19 cellular contexts compared by ENCODE assay signal in the genomic region with DNA sequence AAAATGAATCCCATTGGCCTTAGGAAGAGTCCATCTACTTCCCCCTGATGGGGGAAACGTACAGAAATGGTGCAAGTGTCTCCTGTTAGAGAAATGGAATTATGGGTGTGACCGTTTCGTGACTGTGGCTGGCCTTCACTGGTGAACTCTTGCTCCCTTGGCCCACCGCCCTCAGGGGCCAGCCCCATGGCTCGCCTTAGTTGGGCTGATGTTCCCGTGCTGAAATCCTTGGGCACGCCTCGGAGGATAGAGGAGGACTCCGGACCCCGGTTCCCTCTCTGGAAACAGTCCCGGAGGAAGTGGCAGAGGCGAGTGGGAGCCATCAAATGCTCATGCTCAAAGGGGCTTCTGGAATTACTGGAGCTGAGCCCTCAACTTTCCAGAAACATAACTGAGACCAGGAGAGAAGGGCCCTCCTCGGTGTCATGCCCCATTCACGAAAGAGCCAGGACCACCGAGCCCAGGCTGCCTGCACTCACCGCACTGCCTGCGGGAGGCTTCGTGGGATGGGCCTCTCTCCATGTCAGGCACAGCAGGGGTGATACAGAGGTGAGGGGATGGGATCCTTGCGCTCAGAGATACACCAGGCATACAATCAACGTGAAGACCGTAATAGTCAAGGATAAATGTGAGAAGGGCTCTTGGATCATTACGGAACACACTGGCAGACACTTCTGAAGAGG. TPM values are rescaled to one million over a fixed set of nuclear protein-coding genes. Genes with fewer than 3 reads are reported as not detected.
DNase-seq lines count a peak whose midpoint lies in the region; ATAC-seq, FAIRE-seq and TF ChIP-seq lines count a peak whose summit lies in the region.
"Had no signal": no experiment of that assay in that cellular context is flagged by ENCODE, and none has a peak within 500 bp of the region (broad histone marks: within the 10 kb centered on the region; RNA-seq: fewer than 3 reads in every experiment).

No MANE protein-coding gene starts in this region.

- no peaks in the 10 kb centered on the region for H3K79me1 ChIP-seq in neuronal stem cell (ENCODE audit: low read depth, low read length)

- H3K27me3 ChIP-seq in K562 (ENCODE audit: control insufficient read depth in 2 of 2, insufficient read depth in 2 of 2, low read length in 2 of 2): peaks cover 0 to 53% of the 10 kb centered on the region in 2 experiments; a peak in 2 of 5 replicates
- H3K27me3 ChIP-seq in neuronal stem cell (ENCODE audit: control insufficient read depth in 3 of 3, insufficient read depth in 3 of 3, low read depth in 1 of 3, low read length in 3 of 3): peaks cover 0 to 15% (median 0%) of the 10 kb centered on the region in 3 experiments

- H4K8ac ChIP-seq in neuronal stem cell (ENCODE audit: low read depth, low read length): no peak overlapping the region

- no peak overlapping the region for H3K9ac ChIP-seq in K562 (ENCODE audit: insufficient read depth in 1 of 2, low read depth in 2 of 2, low read length in 2 of 2)
- no peak overlapping the region for H3K9ac ChIP-seq in neuronal stem cell (ENCODE audit: low read depth, low read length, poor library complexity)

- ATAC-seq in Right ventricle myocardium superior (ENCODE audit: poor library complexity) (no peak), left cardiac atrium (no peak), K562 (no peak)
- ATAC-seq: effector memory CD8-positive, alpha-beta T cell; naive thymus-derived CD8-positive, alpha-beta T cell had no signal

- H2BK5ac ChIP-seq in neuronal stem cell (ENCODE audit: low read length): no peak overlapping the region

- no peaks in the 10 kb centered on the region; the same call in 1 of the 2 replicates for H4K20me1 ChIP-seq in K562 (replicated peaks; ENCODE audit: control insufficient read depth, insufficient read depth, low read length)

- no peak overlapping the region for H4K91ac ChIP-seq in neuronal stem cell (ENCODE audit: low read depth, low read length, poor library complexity)

- H3K9me1 ChIP-seq in K562 (ENCODE audit: control insufficient read depth, insufficient read depth, low read length): no peaks in the 10 kb centered on the region

- CTCF ChIA-PET in K562 (lab: Yijun Ruan, JAX; ENCODE audit: low intra/inter-chr PET ratio): no interaction called here

- WGBS in K562 (ENCODE audit: insufficient coverage, low coverage, missing lambda C conversion rate): 21% methylated on average over 20 of the region's 22 CpGs
- no CpG with 5 or more reads among the region's 22 CpGs for WGBS in neuronal stem cell (ENCODE audit: extremely low coverage in 2 of 2, insufficient read length in 2 of 2, insufficient replicate concordance in 1 of 2), 2 donors

- H3K23ac ChIP-seq in neuronal stem cell (ENCODE audit: low read depth, low read length, poor library complexity): no peak overlapping the region

- H3K27ac ChIP-seq in K562 (ENCODE audit: extremely low read depth, low read depth, low read length): no peak overlapping the region
- H3K27ac ChIP-seq in neuronal stem cell (replicated peaks; ENCODE audit: low read length): no peak overlapping the region
- H3K27ac ChIP-seq: tibial nerve had no signal

- H3K4me2 ChIP-seq in K562 (ENCODE audit: insufficient read depth, low read length) (no peak overlapping the region), neuronal stem cell (ENCODE audit: insufficient read depth, low read length, poor library complexity, severe bottlenecking) (no peak overlapping the region)
- H3K4me2 ChIP-seq: smooth muscle cell had no signal

- H3K4me1 ChIP-seq in K562 (replicated peaks in 1 of 2; ENCODE audit: control insufficient read depth in 2 of 2, insufficient read depth in 2 of 2, low read length in 2 of 2) (peaks cover 0 to 15% of the 10 kb centered on the region in 2 experiments; a peak in 1 of 5 replicates), neuronal stem cell (ENCODE audit: control insufficient read depth in 2 of 2, insufficient read depth in 1 of 2, low read depth in 1 of 2, low read length in 2 of 2) (peaks cover 0 to 19% of the 10 kb centered on the region in 2 donors)

- no peak overlapping the region for H3K14ac ChIP-seq in neuronal stem cell (ENCODE audit: low read length)

- H2BK12ac ChIP-seq in neuronal stem cell (ENCODE audit: low read length): no peak overlapping the region

- H2AK5ac ChIP-seq in neuronal stem cell (ENCODE audit: low read depth, low read length): peak overlapping the region; percentile 81

- H3K18ac ChIP-seq in neuronal stem cell (ENCODE audit: low read length): peak overlapping the region; percentile 32

- no peak for TF ChIP-seq RAD21 in K562 (CRISPR knock-in tag; conservative IDR thresholded peaks at IDR 0.05 in 1 of 2, IDR thresholded peaks at IDR 0.05 in 1 of 2)

- in situ Hi-C loops in K562 (cut with MboI): no loop called here

- no peak overlapping the region for H2BK120ac ChIP-seq in neuronal stem cell (ENCODE audit: low read depth, low read length)

- intact Hi-C loops in Right ventricle myocardium superior (cut with DNase I): no loop called here
- intact Hi-C loops in left cardiac atrium (cut with DNase I): no loop called here
- intact Hi-C loops in K562 (cut with micrococcal nuclease): no loop called here

- TF ChIP-seq POLR2A in K562 (conservative IDR thresholded peaks at IDR 0.05): no peak

- no peak for TF ChIP-seq EP300 in K562 (IDR thresholded peaks at IDR 0.05; ENCODE audit: low read length)

- TF ChIP-seq CTCF in K562 (IDR thresholded peaks at IDR 0.05 in 2 of 3, conservative IDR thresholded peaks at IDR 0.05 in 1 of 3; ENCODE audit: insufficient read depth in 2 of 3, low read depth in 1 of 3, low read length in 3 of 3): no peak

- H3K36me3 ChIP-seq in K562 (ENCODE audit: control insufficient read depth, insufficient read depth, low read length) (no peaks in the 10 kb centered on the region), neuronal stem cell (replicated peaks in 1 of 2; ENCODE audit: control insufficient read depth in 2 of 2, insufficient read depth in 2 of 2, low read length in 2 of 2) (no peaks in the 10 kb centered on the region)
- H3K36me3 ChIP-seq: heart left ventricle, tibial nerve had no signal

- POLR2A ChIA-PET in K562 (lab: Yijun Ruan, JAX): no interaction called here

- DNase-seq in Right ventricle myocardium superior: peak; percentile 41
- no peak for DNase-seq in left cardiac atrium
- no peak for DNase-seq in K562 (ENCODE audit: extremely low read depth in 1 of 4, low spot score in 3 of 4)
- DNase-seq in neuronal stem cell (ENCODE audit: low spot score): no peak
- peak; percentile 29 for DNase-seq in ureter (ENCODE audit: low spot score)
- DNase-seq in HK-2 (ENCODE audit: unreplicated experiment): no peak
- no peak for DNase-seq in SK-N-DZ (ENCODE audit: low spot score)
- DNase-seq in cerebellum (ENCODE audit: low spot score): no peak
- DNase-seq: ACHN; activated CD4-positive, alpha-beta T cell treated with anti-CD3 and anti-CD28 coated beads, Interleukin-2, amount 50 U/mL, for 4 hours; CD4-positive, CD25-positive, alpha-beta regulatory T cell; central memory CD4-positive, alpha-beta T cell; effector memory CD8-positive, alpha-beta T cell; NCI-H1048; NCI-H524 had no signal

- H2AFZ ChIP-seq in K562 (ENCODE audit: low read depth, low read length) (no peak overlapping the region), neuronal stem cell (ENCODE audit: low read length) (no peak overlapping the region)

- H3K4ac ChIP-seq in neuronal stem cell (ENCODE audit: low read length): no peak overlapping the region

- no peak overlapping the region for H3K4me3 ChIP-seq in K562
- no peak overlapping the region for H3K4me3 ChIP-seq in neuronal stem cell (ENCODE audit: low read length in 2 of 2)
- H3K4me3 ChIP-seq: heart left ventricle, smooth muscle cell, tibial nerve had no signal

- BruUV-seq in K562 (replicated peaks; lab: Mats Ljungman, UMichigan): no TSS peak

- H3K79me2 ChIP-seq in K562 (ENCODE audit: control insufficient read depth, insufficient read depth, low read length): no peaks in the 10 kb centered on the region

- H3K9me3 ChIP-seq in K562 (replicated peaks; ENCODE audit: control insufficient read depth, insufficient read depth, low read depth, low read length): no peaks in the 10 kb centered on the region
- peaks cover 0 to 5% of the 10 kb centered on the region in 2 donors for H3K9me3 ChIP-seq in neuronal stem cell (replicated peaks in 1 of 2; ENCODE audit: control insufficient read depth in 2 of 2, insufficient read depth in 1 of 2, low read depth in 1 of 2, low read length in 2 of 2)
- H3K9me3 ChIP-seq: heart left ventricle, tibial nerve had no signal

- no peak overlapping the region for H2BK15ac ChIP-seq in neuronal stem cell (ENCODE audit: low read length)

- no peak for FAIRE-seq in K562 (lab: Jason Lieb, UNC)

TF ChIP-seq in K562, 482 proteins besides CTCF, POLR2A, EP300 and RAD21 (continues in another document):
- TF ChIP-seq SMAD4 (CRISPR knock-in tag; conservative IDR thresholded peaks at IDR 0.05): no peak

RNA-seq across cellular contexts. Expression of gene CACNA2D4, which starts 10.1 kb away (rescaled TPM):
- 1.0 TPM for total RNA-seq in Right ventricle myocardium superior
- total RNA-seq in left cardiac atrium: 1 to 10 TPM; 1.7 to 2.6 TPM
- total RNA-seq in K562 (2011; cell fraction: chromatin; rRNA removed; ENCODE audit: low replicate concordance): 0.09 and 0.21 TPM in 2 replicates
- 0.33 and 1.2 TPM in 2 replicates for total RNA-seq in K562 (2011; cell fraction: nucleolus; rRNA removed)
- total RNA-seq in K562 (2011; cell fraction: nucleoplasm; rRNA removed): 0.07 TPM in 1 of 2 replicates, not detected in the other
- total RNA-seq in K562 (2014; rRNA removed): 0.29 TPM in 1 of 2 replicates, not detected in the other
- 0.04 TPM in 1 of 2 replicates, not detected in the other for total RNA-seq in K562 (2014; rRNA removed; fragmentation: Illumina TruSeq; extraction: Trizol)
- 0.30 and 0.43 TPM in 2 replicates for total RNA-seq in K562 (2015; rRNA removed; fragmentation: Illumina TruSeq; extraction: Trizol)
- 0.27 and 0.69 TPM in 2 replicates for total RNA-seq in K562 (2021)
- 0.33 and 0.79 TPM in 2 replicates for polyA plus RNA-seq in K562 (2011; rRNA removed)
- polyA plus RNA-seq in K562 (2011; cell fraction: cytosol; rRNA removed): 0.34 and 0.97 TPM in 2 replicates
- polyA plus RNA-seq in K562 (2011; cell fraction: nucleus; rRNA removed): 2.6 and 2.7 TPM in 2 replicates
- polyA plus RNA-seq in K562 (2012): 0.69 and 4.2 TPM in 2 replicates
- 0.39 and 0.44 TPM in 2 replicates for polyA plus RNA-seq in K562 (2014; fragmentation: Illumina TruSeq; extraction: Trizol)
- not detected for polyA plus RNA-seq in K562 (2014; fragmentation: Nextera tagmentation; extraction: Ambion mirVana)
- 0.41 and 2.1 TPM in 2 replicates for polyA plus RNA-seq in K562 (2014; rRNA removed)
- polyA minus RNA-seq in K562 (2011; rRNA and poly(A)+ RNA removed): 0.11 and 0.81 TPM in 2 replicates
- not detected in 2 replicates for polyA minus RNA-seq in K562 (2011; cell fraction: cytosol; rRNA and poly(A)+ RNA removed)
- polyA minus RNA-seq in K562 (2011; cell fraction: nucleus; rRNA and poly(A)+ RNA removed): 1.00 and 1.5 TPM in 2 replicates
- 2.9 TPM for polyA plus RNA-seq in neuronal stem cell (2013, experiment 1 of 2)
- polyA plus RNA-seq in neuronal stem cell (2013, experiment 2 of 2): 2.5 TPM
- 3.4 TPM for total RNA-seq in ureter
- not detected in 2 replicates for polyA plus RNA-seq in SK-N-DZ (2014; cell fraction: cytosol; rRNA removed)
- polyA plus RNA-seq in SK-N-DZ (2014; cell fraction: nucleus; rRNA removed): 0.21 and 1.6 TPM in 2 replicates
- total RNA-seq in cerebellum: 0.45 TPM
- total RNA-seq: smooth muscle cell had no signal

Comparison
In these comparisons a context has a peak if more than half of its experiments do, and no peak if none do; other contexts are left out.
1. DNase-seq: peak in Right ventricle myocardium superior (single experiment) and ureter (single experiment); none in left cardiac atrium (single experiment), K562 (0 of 4), neuronal stem cell (single experiment), HK-2 (single experiment), SK-N-DZ (single experiment) and cerebellum (single experiment).